In the genomic region with DNA sequence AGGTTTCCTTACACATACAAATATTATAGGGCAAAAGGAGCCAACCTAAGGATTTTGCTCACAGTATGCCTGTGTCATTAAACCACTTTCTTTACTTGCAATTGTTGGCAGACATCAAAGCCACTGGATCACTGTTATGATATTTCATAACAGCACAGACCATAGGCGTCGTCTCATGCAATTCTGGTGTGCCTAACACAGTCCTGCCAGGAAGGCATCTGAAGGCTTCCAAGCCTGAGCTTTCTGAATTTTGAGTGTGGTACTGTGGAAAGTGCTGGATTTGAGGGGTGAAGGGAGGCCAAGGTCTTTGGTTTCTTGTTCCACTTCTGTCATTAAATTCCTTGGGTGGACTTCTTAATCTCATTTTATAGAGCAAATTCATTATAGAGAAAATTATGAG, we compare ENCODE assay signal across 16 cellular contexts.
A peak's percentile ranks its signal among the peaks of the same experiment; 100 is the strongest.
DNase-seq lines count a peak whose midpoint lies in the region; ATAC-seq and TF ChIP-seq lines count a peak whose summit lies in the region.
"Had no signal": no experiment of that assay in that cellular context is flagged by ENCODE, and none has a peak within 500 bp of the region (broad histone marks: within the 10 kb centered on the region; RNA-seq: fewer than 3 reads in every experiment).

No MANE protein-coding gene starts in this region.

- 29 to 54% (median 38%) methylated on average over 2 of the region's 2 CpGs for WGBS in stomach, 5 donors

- no peaks in the 10 kb centered on the region for H3K27me3 ChIP-seq in stomach
- H3K27me3 ChIP-seq: cardiac muscle cell, neutrophil, SJSA1 had no signal

- DNase-seq in LoVo (ENCODE audit: low spot score) = peak; percentile 15
- DNase-seq in choroid plexus epithelial cell (ENCODE audit: low read depth) = peak; percentile 28
- no peak for DNase-seq in left colon
- no peak for DNase-seq in stomach
- no peak for DNase-seq in occipital lobe (lab: John Stamatoyannopoulos, UW)
- no peak for DNase-seq in retina
- DNase-seq in UCSD-AML1 (lab: John Stamatoyannopoulos, UW; ENCODE audit: unreplicated experiment) = no peak
- no peak for DNase-seq in SHP77 treated with DMSO at 0.1 percent for 48 hours (lab: John Stamatoyannopoulos, UW)
- DNase-seq: activated T-cell treated with anti-CD3 and anti-CD28 coated beads, Interleukin-2, amount 50 U/mL, for 48 hours; EL; NCI-H1436 treated with DMSO at 0.1 percent for 48 hours; stimulated activated CD4-positive, alpha-beta T cell treated with anti-CD3 and anti-CD28 coated beads, Interleukin-2, amount 100 ng/mL, for 48 hours; stimulated activated naive CD4-positive, alpha-beta T cell treated with Interleukin-2 at 50 U/mL for 16 hours had no signal

- no peak for TF ChIP-seq POLR2A in stomach (IDR thresholded peaks at IDR 0.05)

- no peaks in the 10 kb centered on the region for H3K9me3 ChIP-seq in stomach
- H3K9me3 ChIP-seq: neutrophil, SJSA1 had no signal

- ATAC-seq in left colon = peak; percentile 38

- no peak for TF ChIP-seq EP300 in stomach (IDR thresholded peaks at IDR 0.05)

- intact Hi-C loops in left colon (cut with DNase I, micrococcal nuclease) = no loop called here
- intact Hi-C loops in stomach (cut with DNase I; ENCODE audit: low total_unique reads) = no loop called here

- peaks cover 0 to 28% (median 10%) of the 10 kb centered on the region in 4 donors for H3K4me1 ChIP-seq in stomach
- H3K4me1 ChIP-seq: SJSA1 had no signal

- peak overlapping the region in 4 of 5 donors; percentile 6 to 53 (median 23) for H3K27ac ChIP-seq in stomach
- H3K27ac ChIP-seq: cardiac muscle cell, neutrophil, SJSA1 had no signal

- TF ChIP-seq CTCF in choroid plexus epithelial cell (conservative IDR thresholded peaks at IDR 0.05; ENCODE audit: low read depth, low read length) = no peak
- no peak for TF ChIP-seq CTCF in stomach (IDR thresholded peaks at IDR 0.05)

- no peaks in the 10 kb centered on the region for H3K36me3 ChIP-seq in stomach
- H3K36me3 ChIP-seq: cardiac muscle cell, neutrophil, SJSA1 had no signal

- no peak overlapping the region for H3K4me3 ChIP-seq in choroid plexus epithelial cell (ENCODE audit: low read depth, low read length)
- no peak overlapping the region for H3K4me3 ChIP-seq in stomach
- H3K4me3 ChIP-seq: cardiac muscle cell, SJSA1 had no signal

Comparison
In these comparisons a context has a peak if more than half of its experiments do, and no peak if none do; other contexts are left out.
1. DNase-seq: peak in LoVo (single experiment) and choroid plexus epithelial cell (single experiment); none in left colon (0 of 2), stomach (single experiment), occipital lobe (single experiment), retina (single experiment), UCSD-AML1 (single experiment) and SHP77 treated with DMSO at 0.1 percent for 48 hours (single experiment).